8 cellular contexts compared by ENCODE assay signal in the genomic region with DNA sequence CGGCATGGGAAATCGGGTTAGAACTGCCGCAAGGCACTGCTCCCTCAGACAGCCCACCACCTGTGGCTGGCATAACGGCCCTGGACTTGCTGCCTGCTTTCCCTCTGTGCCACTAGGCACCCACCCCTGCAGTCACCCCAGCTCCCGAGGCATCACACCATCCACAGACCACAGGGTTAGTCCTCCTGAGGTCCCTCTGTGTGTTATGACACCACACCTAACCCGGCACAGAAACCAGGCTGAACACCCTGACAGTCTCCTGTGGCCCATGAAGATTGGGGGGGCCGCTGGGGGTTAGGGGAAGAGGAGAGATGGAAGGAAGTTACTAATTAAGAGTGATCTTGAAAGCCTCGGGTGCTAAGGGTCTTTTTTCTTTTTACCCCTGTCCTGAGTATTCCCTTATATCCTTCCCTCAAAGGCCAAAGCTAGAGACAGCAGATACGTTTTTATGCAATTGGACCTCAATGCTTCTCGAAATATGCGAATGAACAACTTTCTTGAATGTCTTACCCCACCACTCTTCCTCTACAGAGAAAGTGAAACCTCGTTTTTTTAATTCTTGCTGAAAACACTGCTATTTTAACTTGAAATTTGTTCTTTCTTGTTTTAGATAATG. TPM values are rescaled to one million over a fixed set of nuclear protein-coding genes. Genes with fewer than 3 reads are reported as not detected.
DNase-seq lines count a peak whose midpoint lies in the region; ATAC-seq and TF ChIP-seq lines count a peak whose summit lies in the region.

No MANE protein-coding gene starts in this region.

- BruUV-seq in OCI-LY7 (replicated peaks; lab: Mats Ljungman, UMichigan), result TSS peak; percentile 81

- H3K4me3 ChIP-seq in OCI-LY7 (ENCODE audit: low read depth, low read length, poor library complexity, severe bottlenecking), result peak overlapping the region; percentile 67

- H3K36me3 Mint-ChIP-seq in activated naive CD8-positive, alpha-beta T cell, result no peaks in the 10 kb centered on the region
- no peaks in the 10 kb centered on the region for H3K36me3 Mint-ChIP-seq in natural killer cell

- no peaks in the 10 kb centered on the region for H3K27me3 Mint-ChIP-seq in activated naive CD8-positive, alpha-beta T cell
- no peaks in the 10 kb centered on the region for H3K27me3 Mint-ChIP-seq in natural killer cell (ENCODE audit: low read depth in 2 of 2)

- intact Hi-C loops in OCI-LY7 (cut with micrococcal nuclease; ENCODE audit: unreplicated experiment), result loop anchor here (2.0 kb wide), 3 partner anchors 16 to 60 kb away; no protein-coding TSS in a partner anchor
- intact Hi-C loops in natural killer cell (cut with micrococcal nuclease), result loop anchor here (2.0 to 5.0 kb wide), 3 partner anchors 16 to 42 kb away; no protein-coding TSS in a partner anchor

- in situ Hi-C loops in GM13977 (cut with MboI; ENCODE audit: low pct_unique_long_range_greater_than_20kb, low sequenced_read_pairs, unreplicated experiment), result no loop called here

- DNase-seq in OCI-LY7 (ENCODE audit: low spot score) (peak; percentile 60), natural killer cell (peak; percentile 64), GM13977 (ENCODE audit: low spot score) (no peak)

- peak overlapping the region; percentile 99 for H3K27ac Mint-ChIP-seq in activated naive CD8-positive, alpha-beta T cell
- peak overlapping the region in 1 of 2 donors; percentile 100 for H3K27ac Mint-ChIP-seq in natural killer cell

- POLR2A ChIA-PET in OCI-LY7 (lab: Charles Lee), result interaction anchor here (0.5 to 1.9 kb wide), 10 partner anchors 9 to 70 kb away, joined by 3 to 8 read pairs (median 4); no protein-coding TSS in a partner anchor

- no peaks in the 10 kb centered on the region for H3K9me2 ChIP-seq in OCI-LY7 (ENCODE audit: insufficient read depth, low read length)

- no peaks in the 10 kb centered on the region for H3K9me3 Mint-ChIP-seq in activated naive CD8-positive, alpha-beta T cell (ENCODE audit: low read depth)
- H3K9me3 Mint-ChIP-seq in natural killer cell, result no peaks in the 10 kb centered on the region

- peak overlapping the region; percentile 21; the same call in 1 of the 2 replicates for H2AFZ ChIP-seq in OCI-LY7 (ENCODE audit: low read length)

- TF ChIP-seq CTCF in OCI-LY7 (conservative IDR thresholded peaks at IDR 0.05; ENCODE audit: low read length), result no peak
- no peak for TF ChIP-seq CTCF in natural killer cell (IDR thresholded peaks at IDR 0.05)
- TF ChIP-seq CTCF in GM13977 (IDR thresholded peaks at IDR 0.05; ENCODE audit: extremely low read depth, insufficient read depth, missing control alignments), result no peak

- H3K4me2 ChIP-seq in OCI-LY7 (ENCODE audit: low read length), result peak overlapping the region; percentile 97

- CTCF ChIA-PET in OCI-LY7 (lab: Charles Lee; ENCODE audit: unreplicated experiment), result interaction anchor here (0.5 kb wide), 1 partner anchor 1991 kb away, joined by 3 read pairs; no protein-coding TSS in a partner anchor

- peaks cover 65% of the 10 kb centered on the region for H3K4me1 ChIP-seq in OCI-LY7 (ENCODE audit: insufficient read depth, low read length, poor library complexity, severe bottlenecking)

- peak overlapping the region; percentile 82 for H3K27ac ChIP-seq in OCI-LY7 (ENCODE audit: low read depth, low read length, poor library complexity, severe bottlenecking)

- peaks cover 11% of the 10 kb centered on the region for H3K36me3 ChIP-seq in OCI-LY7 (ENCODE audit: insufficient read depth, low read length)

- ATAC-seq in GM19351 (IDR thresholded peaks at IDR 0.05; ENCODE audit: unreplicated experiment), result peak; percentile 49
- peak; percentile 58 to 71 (median 68) for ATAC-seq in natural killer cell
- ATAC-seq in GM19455 (IDR thresholded peaks at IDR 0.05; ENCODE audit: unreplicated experiment), result no peak
- ATAC-seq in HG02870 (IDR thresholded peaks at IDR 0.05; ENCODE audit: unreplicated experiment), result no peak
- ATAC-seq in HG03039 (IDR thresholded peaks at IDR 0.05; ENCODE audit: unreplicated experiment), result no peak

- no peaks in the 10 kb centered on the region; the same call in 1 of the 2 replicates for H4K20me1 ChIP-seq in OCI-LY7 (ENCODE audit: insufficient read depth, low read length)

- peaks cover 98% of the 10 kb centered on the region for H3K79me2 ChIP-seq in OCI-LY7 (ENCODE audit: insufficient read depth, low read depth, low read length)

- H3K9me3 ChIP-seq in OCI-LY7 (ENCODE audit: low read length), result no peaks in the 10 kb centered on the region

- H3K4me3 Mint-ChIP-seq in activated naive CD8-positive, alpha-beta T cell, result peak overlapping the region; percentile 93
- peak overlapping the region; percentile 94 for H3K4me3 Mint-ChIP-seq in natural killer cell

- peaks cover 72% of the 10 kb centered on the region for H3K4me1 Mint-ChIP-seq in activated naive CD8-positive, alpha-beta T cell (ENCODE audit: low read depth)
- peaks cover 54 to 61% of the 10 kb centered on the region in 2 donors for H3K4me1 Mint-ChIP-seq in natural killer cell

RNA-seq across cellular contexts. Expression of gene CYTH1, which starts 7.0 kb away (rescaled TPM):
- total RNA-seq in OCI-LY7 (2014; rRNA removed; shearing (Covaris generic)), result 73.0 and 88.1 TPM in 2 replicates
- total RNA-seq in OCI-LY7 (2022) (148 and 156 TPM in 2 replicates), natural killer cell (100 to 1,000 TPM; 437 to 514 (median 457) TPM)

Comparison
In these comparisons a context has a peak if more than half of its experiments do, and no peak if none do; other contexts are left out.
1. ATAC-seq: peak in GM19351 (single experiment) and natural killer cell (3 of 3); none in GM19455 (single experiment), HG02870 (single experiment) and HG03039 (single experiment).